8 cellular contexts compared by ENCODE assay signal in the genomic region with DNA sequence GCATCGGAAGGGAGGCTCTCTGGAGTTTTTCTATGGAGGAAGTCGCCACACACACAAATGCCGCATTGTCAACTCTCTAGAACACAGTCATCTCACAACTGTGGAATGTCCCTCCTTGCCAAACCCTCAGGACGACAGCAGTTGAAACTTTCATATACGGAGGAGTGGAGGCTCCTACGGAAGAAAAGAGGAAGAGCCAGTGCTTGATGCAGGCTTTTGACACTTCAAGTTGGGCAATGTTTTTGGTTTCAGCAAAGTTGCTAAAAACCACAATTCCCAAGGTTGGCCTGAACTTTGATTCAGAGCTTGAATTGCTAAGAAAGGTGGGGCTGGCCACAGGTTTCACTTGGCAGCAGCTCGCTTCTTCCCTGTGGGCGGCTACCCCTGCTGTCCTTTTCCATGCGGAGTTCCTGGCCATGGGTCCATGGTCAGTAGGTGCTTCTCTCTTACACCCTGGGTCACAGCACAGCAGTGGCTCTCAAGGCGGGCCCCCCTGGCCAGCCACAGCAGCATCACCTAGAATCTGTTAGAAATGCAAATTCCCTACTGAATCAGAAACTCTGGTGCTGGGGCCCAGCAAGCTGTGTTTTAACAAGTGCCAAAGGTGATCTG.
A peak's percentile ranks its signal among the peaks of the same experiment; 100 is the strongest.
DNase-seq lines count a peak whose midpoint lies in the region; ATAC-seq and TF ChIP-seq lines count a peak whose summit lies in the region.

No MANE protein-coding gene starts in this region.

- TF ChIP-seq CTCF in chondrocyte (IDR thresholded peaks at IDR 0.05) = no peak
- TF ChIP-seq CTCF in type B pancreatic cell (conservative IDR thresholded peaks at IDR 0.05) = no peak

- H3K4me3 Mint-ChIP-seq in chondrocyte (ENCODE audit: unreplicated experiment) = no peak overlapping the region
- H3K4me3 Mint-ChIP-seq in type B pancreatic cell = no peak overlapping the region

- no peaks in the 10 kb centered on the region for H3K36me3 Mint-ChIP-seq in chondrocyte (ENCODE audit: low read depth)
- H3K36me3 Mint-ChIP-seq in type B pancreatic cell = no peaks in the 10 kb centered on the region

- ATAC-seq in GM18499 (IDR thresholded peaks at IDR 0.05; ENCODE audit: insufficient read depth, unreplicated experiment) = peak; percentile 56
- peak; percentile 60 for ATAC-seq in GM21576 (IDR thresholded peaks at IDR 0.05; ENCODE audit: unreplicated experiment)

- DNase-seq in KG1 (lab: John Stamatoyannopoulos, UW) = peak; percentile 33
- no peak for DNase-seq in chondrocyte (ENCODE audit: low spot score)
- no peak for DNase-seq in type B pancreatic cell (ENCODE audit: extremely low spot score, unreplicated experiment)
- DNase-seq in NCI-H345 treated with DMSO at 0.1 percent for 48 hours (lab: John Stamatoyannopoulos, UW; ENCODE audit: unreplicated experiment) = no peak
- DNase-seq in G401 (ENCODE audit: low spot score) = no peak
- DNase-seq in NCI-H1930 (lab: John Stamatoyannopoulos, UW) = no peak

- H3K27me3 Mint-ChIP-seq in chondrocyte (ENCODE audit: low read depth) (peaks cover 2% of the 10 kb centered on the region), type B pancreatic cell (no peaks in the 10 kb centered on the region)

- no peaks in the 10 kb centered on the region for H3K9me3 Mint-ChIP-seq in chondrocyte (ENCODE audit: low read depth)
- no peaks in the 10 kb centered on the region for H3K9me3 Mint-ChIP-seq in type B pancreatic cell

- H3K27ac Mint-ChIP-seq in chondrocyte (ENCODE audit: unreplicated experiment) (peak overlapping the region; percentile 34), type B pancreatic cell (peak overlapping the region; percentile 50)

- in situ Hi-C loops in G401 (cut with HindIII; ENCODE audit: low sequenced_read_pairs) = no loop called here

- peaks cover 4% of the 10 kb centered on the region for H3K4me1 Mint-ChIP-seq in chondrocyte (ENCODE audit: low read depth)
- peaks cover 6% of the 10 kb centered on the region for H3K4me1 Mint-ChIP-seq in type B pancreatic cell (ENCODE audit: unreplicated experiment)
